Comparison of ENCODE assay signal across 9 cellular contexts in genomic region chr5:173663810-173664526, GRCh38. TPM values are rescaled to one million over a fixed set of nuclear protein-coding genes. Genes with fewer than 3 reads are reported as not detected.
A peak's percentile ranks its signal among the peaks of the same experiment; 100 is the strongest.
DNase-seq lines count a peak whose midpoint lies in the region; FAIRE-seq and TF ChIP-seq lines count a peak whose summit lies in the region.
"Had no signal": no experiment of that assay in that cellular context is flagged by ENCODE, and none has a peak within 500 bp of the region (broad histone marks: within the 10 kb centered on the region; RNA-seq: fewer than 3 reads in every experiment).

No MANE protein-coding gene starts in this region.

- no peaks in the 10 kb centered on the region for H3K36me3 ChIP-seq in neutrophil

- H3K9me3 ChIP-seq in neutrophil, result peaks cover 3% of the 10 kb centered on the region

- TF ChIP-seq CTCF in NB4 (IDR thresholded peaks at IDR 0.05; ENCODE audit: low read depth, low read length) (no peak), neutrophil (IDR thresholded peaks at IDR 0.05) (no peak)

- no peak for TF ChIP-seq POLR2A in NB4 (IDR thresholded peaks at IDR 0.05; ENCODE audit: extremely low read depth, insufficient read length)

- H3K4me3 ChIP-seq in NB4 (ENCODE audit: low read depth, low read length), result no peak overlapping the region
- peak overlapping the region; percentile 15 to 31 for H3K4me3 ChIP-seq in neutrophil (ENCODE audit: low read depth in 1 of 2, low read length in 1 of 2)

- FAIRE-seq in GM19239 (lab: Jason Lieb, UNC), result peak; percentile 82

- H3K4me1 ChIP-seq in neutrophil (ENCODE audit: control insufficient read depth in 1 of 2, insufficient read depth in 1 of 2, low read depth in 1 of 2, low read length in 1 of 2), result peaks cover 16 to 18% of the 10 kb centered on the region in 2 experiments

- peak overlapping the region; percentile 55 for H3K27ac ChIP-seq in neutrophil

- DNase-seq in GM19239 (ENCODE audit: insufficient read length, low spot score), result peak; percentile 52
- DNase-seq in NB4 (ENCODE audit: low read depth), result peak; percentile 10
- DNase-seq in dermis blood vessel endothelial cell, result peak; percentile 43
- DNase-seq in glomerular visceral epithelial cell (ENCODE audit: extremely low spot score), result no peak
- no peak for DNase-seq in effector CD8-positive, alpha-beta T cell (lab: John Stamatoyannopoulos, UW)
- DNase-seq in stimulated activated CD4-positive, alpha-beta T cell treated with anti-CD3 and anti-CD28 coated beads, Interleukin-2, amount 100 ng/mL, for 48 hours, result no peak
- DNase-seq: erythroblast, T-helper 9 cell had no signal

- H3K27me3 ChIP-seq in neutrophil, result no peaks in the 10 kb centered on the region

RNA-seq across cellular contexts. Expression of gene BOD1, which starts 47.5 kb away (rescaled TPM):
- 60.2 and 61.3 TPM in 2 replicates for total RNA-seq in dermis blood vessel endothelial cell

Comparison
In these comparisons a context has a peak if more than half of its experiments do, and no peak if none do; other contexts are left out.
1. DNase-seq: peak in GM19239 (single experiment), NB4 (single experiment) and dermis blood vessel endothelial cell (single experiment); none in glomerular visceral epithelial cell (single experiment), effector CD8-positive, alpha-beta T cell (single experiment) and stimulated activated CD4-positive, alpha-beta T cell treated with anti-CD3 and anti-CD28 coated beads, Interleukin-2, amount 100 ng/mL, for 48 hours (0 of 2).